Comparison of ENCODE assay signal across 23 cellular contexts in the genomic region with DNA sequence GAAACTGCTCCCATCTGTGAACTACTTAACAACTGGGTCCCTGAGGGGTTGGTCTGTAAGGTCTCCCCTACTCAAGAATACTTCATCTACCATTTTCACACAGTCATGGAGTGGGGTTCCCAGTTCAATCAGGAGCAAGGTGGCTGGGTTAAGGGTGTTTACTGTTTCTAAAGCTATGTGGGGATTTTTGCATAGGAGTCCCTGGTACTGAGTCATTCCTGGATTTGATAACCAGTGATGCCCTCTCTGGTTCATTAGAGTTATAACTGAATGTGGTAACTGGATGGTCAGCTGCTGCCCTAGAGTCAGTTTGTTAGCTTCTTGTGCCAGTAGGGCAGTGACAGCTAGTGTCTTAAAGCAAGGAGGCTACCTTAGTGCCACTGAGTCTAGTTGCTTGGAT. TPM values are rescaled to one million over a fixed set of nuclear protein-coding genes. Genes with fewer than 3 reads are reported as not detected.
"Had no signal": no experiment of that assay in that cellular context is flagged by ENCODE, and none has a peak within 500 bp of the region (broad histone marks: within the 10 kb centered on the region; RNA-seq: fewer than 3 reads in every experiment).

No MANE protein-coding gene starts in this region.

- H3K4me1 Mint-ChIP-seq: activated CD4-positive, alpha-beta T cell treated with anti-CD3 and anti-CD28 coated beads for 36 hours; activated naive CD8-positive, alpha-beta T cell treated with anti-CD3 and anti-CD28 coated beads, Interleukin-2, amount 10 ng/mL, durations not matched to agents 7 days and 5 days; endodermal cell had no signal

- DNase-seq: activated CD4-positive, alpha-beta T cell treated with anti-CD3 and anti-CD28 coated beads for 36 hours; activated CD4-positive, alpha-beta T cell treated with anti-CD3 and anti-CD28 coated beads, Interleukin-2, amount 50 U/mL, for 48 hours; activated CD8-positive, alpha-beta memory T cell treated with anti-CD3 and anti-CD28 coated beads, Interleukin-2, amount 50 U/mL, for 48 hours; activated effector memory CD4-positive, alpha-beta T cell treated with Interleukin-2 at 50 U/mL for 16 hours; activated naive CD4-positive, alpha-beta T cell treated with anti-CD3 and anti-CD28 coated beads for 36 hours; activated naive CD8-positive, alpha-beta T cell treated with anti-CD3 and anti-CD28 coated beads, Interleukin-2, amount 10 ng/mL, durations not matched to agents 7 days and 5 days; activated T-cell treated with anti-CD3 and anti-CD28 coated beads, Interleukin-2, amount 50 U/mL, for 72 hours; amniotic stem cell; cortex of kidney; heart left ventricle; islet precursor cell; left colon; naive B cell; occipital lobe; posterior cingulate gyrus; retina; sigmoid colon; stimulated activated CD4-positive, alpha-beta T cell treated with anti-CD3 and anti-CD28 coated beads, Interleukin-4, amount 100 ng/mL, for 1 hour; stimulated activated naive CD4-positive, alpha-beta T cell had no signal

- H3K27ac Mint-ChIP-seq: activated CD4-positive, alpha-beta T cell treated with anti-CD3 and anti-CD28 coated beads for 36 hours; activated naive CD4-positive, alpha-beta T cell treated with anti-CD3 and anti-CD28 coated beads for 36 hours; activated naive CD8-positive, alpha-beta T cell treated with anti-CD3 and anti-CD28 coated beads, Interleukin-2, amount 10 ng/mL, durations not matched to agents 7 days and 5 days; activated T-cell treated with anti-CD3 and anti-CD28 coated beads, Interleukin-2, amount 50 U/mL, for 72 hours; endodermal cell; naive B cell; T-helper 2 cell treated with Interferon-gamma antibody and Interleukin-4, amounts not matched to agents 5 μg/mL and 100 μg/mL, for 36 hours had no signal

- H3K27me3 Mint-ChIP-seq: activated CD4-positive, alpha-beta T cell treated with anti-CD3 and anti-CD28 coated beads for 36 hours; activated naive CD8-positive, alpha-beta T cell treated with anti-CD3 and anti-CD28 coated beads, Interleukin-2, amount 10 ng/mL, durations not matched to agents 7 days and 5 days had no signal

- H3K4me1 ChIP-seq: heart left ventricle, sigmoid colon had no signal

- H3K4me3 ChIP-seq: heart left ventricle, sigmoid colon, smooth muscle cell had no signal

- H3K4me2 ChIP-seq: smooth muscle cell had no signal

- H3K27me3 ChIP-seq: heart left ventricle, sigmoid colon had no signal

- H3K27ac ChIP-seq: heart left ventricle, sigmoid colon had no signal

- H3K36me3 ChIP-seq: heart left ventricle, sigmoid colon had no signal

- H3K4me3 Mint-ChIP-seq: activated CD4-positive, alpha-beta T cell treated with anti-CD3 and anti-CD28 coated beads for 36 hours; activated naive CD4-positive, alpha-beta T cell treated with anti-CD3 and anti-CD28 coated beads for 36 hours; activated naive CD8-positive, alpha-beta T cell treated with anti-CD3 and anti-CD28 coated beads, Interleukin-2, amount 10 ng/mL, durations not matched to agents 7 days and 5 days; activated T-cell treated with anti-CD3 and anti-CD28 coated beads, Interleukin-2, amount 50 U/mL, for 72 hours; endodermal cell; naive B cell; T-helper 2 cell treated with Interferon-gamma antibody and Interleukin-4, amounts not matched to agents 5 μg/mL and 100 μg/mL, for 36 hours had no signal

RNA-seq across cellular contexts. Expression of a gene that starts 29.4 kb away (rescaled TPM):
- total RNA-seq: activated naive CD8-positive, alpha-beta T cell treated with anti-CD3 and anti-CD28 coated beads, Interleukin-2, amount 10 ng/mL, durations not matched to agents 7 days and 5 days; cerebellum; endodermal cell had no signal
